ENCODE assay signal across 12 cellular contexts in genomic region chr1:93219443-93219842, GRCh38. TPM values are rescaled to one million over a fixed set of nuclear protein-coding genes. Genes with fewer than 3 reads are reported as not detected.
DNase-seq lines count a peak whose midpoint lies in the region; ATAC-seq and TF ChIP-seq lines count a peak whose summit lies in the region.
"Had no signal": no experiment of that assay in that cellular context is flagged by ENCODE, and none has a peak within 500 bp of the region (broad histone marks: within the 10 kb centered on the region; RNA-seq: fewer than 3 reads in every experiment).

No MANE protein-coding gene starts in this region.

- no peak overlapping the region for H3K4me2 ChIP-seq in mammary epithelial cell (ENCODE audit: insufficient read depth, low read depth, low read length)

- intact Hi-C loops in mammary epithelial cell (cut with micrococcal nuclease) (no loop called here), breast epithelium (cut with DNase I; ENCODE audit: low total_unique reads) (no loop called here)

- no peaks in the 10 kb centered on the region for H3K4me1 ChIP-seq in mammary epithelial cell (ENCODE audit: insufficient read depth, low read length)
- H3K4me1 ChIP-seq in breast epithelium: no peaks in the 10 kb centered on the region

- no peaks in the 10 kb centered on the region for H3K79me2 ChIP-seq in mammary epithelial cell (ENCODE audit: insufficient read depth, low read length)

- H3K4me1 Mint-ChIP-seq in activated naive CD8-positive, alpha-beta T cell treated with anti-CD3 and anti-CD28 coated beads, Interleukin-2, amount 10 ng/mL, durations not matched to agents 7 days and 5 days: peaks cover 16% of the 10 kb centered on the region
- peaks cover 20% of the 10 kb centered on the region for H3K4me1 Mint-ChIP-seq in stimulated activated naive CD8-positive, alpha-beta T cell treated with anti-CD3 and anti-CD28 coated beads, Interleukin-15, amount 100 ng/mL, for 72 hours

- no peak overlapping the region for H3K9ac ChIP-seq in mammary epithelial cell (ENCODE audit: insufficient read depth, low read length)

- no peak for TF ChIP-seq POLR2A in breast epithelium (IDR thresholded peaks at IDR 0.05)

- H3K4me3 Mint-ChIP-seq in activated naive CD8-positive, alpha-beta T cell treated with anti-CD3 and anti-CD28 coated beads, Interleukin-2, amount 10 ng/mL, durations not matched to agents 7 days and 5 days: peak overlapping the region; percentile 47
- H3K4me3 Mint-ChIP-seq in stimulated activated naive CD8-positive, alpha-beta T cell treated with anti-CD3 and anti-CD28 coated beads, Interleukin-15, amount 100 ng/mL, for 72 hours: peak overlapping the region; percentile 27 to 70

- H3K27ac ChIP-seq in mammary epithelial cell (ENCODE audit: insufficient read depth, low read depth, low read length) (no peak overlapping the region), breast epithelium (no peak overlapping the region)

- POLR2A ChIA-PET in activated naive CD8-positive, alpha-beta T cell treated with anti-CD3 and anti-CD28 coated beads, Interleukin-2, amount 10 ng/mL, durations not matched to agents 7 days and 5 days (lab: Charles Lee): interaction anchor here (0.8 to 0.9 kb wide), 2 partner anchors 19 to 37 kb away, joined by 3 read pairs; no protein-coding TSS in a partner anchor

- peaks cover 4% of the 10 kb centered on the region for H3K9me3 Mint-ChIP-seq in activated naive CD8-positive, alpha-beta T cell treated with anti-CD3 and anti-CD28 coated beads, Interleukin-2, amount 10 ng/mL, durations not matched to agents 7 days and 5 days
- H3K9me3 Mint-ChIP-seq in stimulated activated naive CD8-positive, alpha-beta T cell treated with anti-CD3 and anti-CD28 coated beads, Interleukin-15, amount 100 ng/mL, for 72 hours: no peaks in the 10 kb centered on the region

- no TSS peak for BruUV-seq in mammary epithelial cell (replicated peaks; lab: Mats Ljungman, UMichigan)

- no peaks in the 10 kb centered on the region for H4K20me1 ChIP-seq in mammary epithelial cell (ENCODE audit: insufficient read depth, low read length)

- no peaks in the 10 kb centered on the region for H3K27me3 Mint-ChIP-seq in activated naive CD8-positive, alpha-beta T cell treated with anti-CD3 and anti-CD28 coated beads, Interleukin-2, amount 10 ng/mL, durations not matched to agents 7 days and 5 days
- H3K27me3 Mint-ChIP-seq in stimulated activated naive CD8-positive, alpha-beta T cell treated with anti-CD3 and anti-CD28 coated beads, Interleukin-15, amount 100 ng/mL, for 72 hours: no peaks in the 10 kb centered on the region
- H3K27me3 Mint-ChIP-seq: progenitor cell of endocrine pancreas had no signal

- CTCF ChIA-PET in mammary epithelial cell (lab: Charles Lee; ENCODE audit: low non-redundant PET): no interaction called here

- DNase-seq in mammary epithelial cell: peak; percentile 14
- DNase-seq in breast epithelium (ENCODE audit: low spot score in 2 of 2): no peak
- peak; percentile 51 for DNase-seq in M059J (ENCODE audit: low read depth)
- no peak for DNase-seq in activated naive CD8-positive, alpha-beta T cell treated with anti-CD3 and anti-CD28 coated beads, Interleukin-2, amount 10 ng/mL, durations not matched to agents 7 days and 5 days
- peak; percentile 9 to 26 for DNase-seq in stimulated activated naive CD8-positive, alpha-beta T cell treated with anti-CD3 and anti-CD28 coated beads, Interleukin-15, amount 100 ng/mL, for 72 hours
- DNase-seq in NOMO-1 treated with DMSO at 0.1 percent for 48 hours (lab: John Stamatoyannopoulos, UW; ENCODE audit: unreplicated experiment): no peak
- DNase-seq in NCI-H2227 treated with DMSO at 0.1 percent for 48 hours (lab: John Stamatoyannopoulos, UW): no peak
- no peak for DNase-seq in GM03348 (ENCODE audit: low spot score)
- DNase-seq: head of caudate nucleus, IMR-90 had no signal

- peaks cover 19% of the 10 kb centered on the region for H3K36me3 ChIP-seq in mammary epithelial cell (ENCODE audit: insufficient read depth, low read length)
- no peaks in the 10 kb centered on the region for H3K36me3 ChIP-seq in breast epithelium

- H3K9me3 ChIP-seq in mammary epithelial cell (replicated peaks; ENCODE audit: insufficient read depth, low read length): no peaks in the 10 kb centered on the region
- H3K9me3 ChIP-seq in breast epithelium: no peaks in the 10 kb centered on the region

- H3K4me3 ChIP-seq in mammary epithelial cell (replicated peaks in 1 of 3; ENCODE audit: insufficient read depth in 1 of 3, low read depth in 2 of 3, low read length in 3 of 3): no peak overlapping the region
- H3K4me3 ChIP-seq in breast epithelium: no peak overlapping the region

- peaks cover 53% of the 10 kb centered on the region for H3K36me3 Mint-ChIP-seq in activated naive CD8-positive, alpha-beta T cell treated with anti-CD3 and anti-CD28 coated beads, Interleukin-2, amount 10 ng/mL, durations not matched to agents 7 days and 5 days

- TF ChIP-seq CTCF in mammary epithelial cell (conservative IDR thresholded peaks at IDR 0.05 in 1 of 2, IDR thresholded peaks at IDR 0.05 in 1 of 2; ENCODE audit: extremely low read depth in 1 of 2, insufficient read depth in 1 of 2, low read depth in 1 of 2, low read length in 2 of 2): no peak
- no peak for TF ChIP-seq CTCF in breast epithelium (IDR thresholded peaks at IDR 0.05)

- peak overlapping the region; percentile 72 for H3K27ac Mint-ChIP-seq in activated naive CD8-positive, alpha-beta T cell treated with anti-CD3 and anti-CD28 coated beads, Interleukin-2, amount 10 ng/mL, durations not matched to agents 7 days and 5 days
- H3K27ac Mint-ChIP-seq in stimulated activated naive CD8-positive, alpha-beta T cell treated with anti-CD3 and anti-CD28 coated beads, Interleukin-15, amount 100 ng/mL, for 72 hours: peak overlapping the region; percentile 54 to 88
- H3K27ac Mint-ChIP-seq: progenitor cell of endocrine pancreas had no signal

- H3K27me3 ChIP-seq in mammary epithelial cell (ENCODE audit: insufficient read depth, low read length) (no peaks in the 10 kb centered on the region), breast epithelium (no peaks in the 10 kb centered on the region)

- in situ Hi-C loops in mammary epithelial cell (cut with MboI; ENCODE audit: low sequenced_read_pairs in 2 of 2): no loop called here

- ATAC-seq in activated naive CD8-positive, alpha-beta T cell treated with anti-CD3 and anti-CD28 coated beads, Interleukin-2, amount 10 ng/mL, durations not matched to agents 7 days and 5 days (ENCODE audit: low read depth): peak; percentile 78
- peak; percentile 85 for ATAC-seq in stimulated activated naive CD8-positive, alpha-beta T cell treated with anti-CD3 and anti-CD28 coated beads, Interleukin-15, amount 100 ng/mL, for 72 hours
- ATAC-seq: Right ventricle myocardium inferior had no signal

- WGBS in mammary epithelial cell (ENCODE audit: low coverage, missing lambda C conversion rate): 83% methylated on average over 6 of the region's 6 CpGs

- H2AFZ ChIP-seq in mammary epithelial cell (ENCODE audit: low read depth, low read length): no peak overlapping the region

- dilution Hi-C loops in mammary epithelial cell (cut with HindIII; ENCODE audit: low sequenced_read_pairs): no loop called here

RNA-seq across cellular contexts. Expression of gene CCDC18, which starts 38.9 kb away (rescaled TPM):
- total RNA-seq in mammary epithelial cell (10 to 100 TPM in 1 of 2 donors, 1 to 10 TPM in 1; 4.2 to 16.5 TPM), breast epithelium (10 to 100 TPM in 1 of 3 donors, 1 to 10 TPM in 2; 4.1 to 10.5 (median 9.4) TPM)
- 6.9 TPM for polyA plus RNA-seq in mammary epithelial cell
- 24.2 TPM for polyA minus RNA-seq in mammary epithelial cell
- total RNA-seq in M059J (2014; rRNA removed; shearing (Covaris generic)): 9.0 and 14.2 TPM in 2 replicates
- total RNA-seq in activated naive CD8-positive, alpha-beta T cell treated with anti-CD3 and anti-CD28 coated beads, Interleukin-2, amount 10 ng/mL, durations not matched to agents 7 days and 5 days: 10 to 100 TPM; 25.2 to 29.2 TPM

RNA-seq across cellular contexts. Expression of gene TMED5, which starts 39.2 kb away (rescaled TPM):
- total RNA-seq in mammary epithelial cell: 10 to 100 TPM; 50.5 to 61.5 TPM
- 31.7 TPM for polyA plus RNA-seq in mammary epithelial cell
- polyA minus RNA-seq in mammary epithelial cell: 20.5 TPM
- 10 to 100 TPM; 89.1 to 98.3 (median 97.0) TPM for total RNA-seq in breast epithelium
- 95.3 and 113 TPM in 2 replicates for total RNA-seq in M059J (2014; rRNA removed; shearing (Covaris generic))
- total RNA-seq in activated naive CD8-positive, alpha-beta T cell treated with anti-CD3 and anti-CD28 coated beads, Interleukin-2, amount 10 ng/mL, durations not matched to agents 7 days and 5 days: 10 to 100 TPM; 48.2 to 52.3 TPM

Comparison
In these comparisons a context has a peak if more than half of its experiments do, and no peak if none do; other contexts are left out.
1. DNase-seq: peak in mammary epithelial cell (single experiment), M059J (single experiment) and stimulated activated naive CD8-positive, alpha-beta T cell treated with anti-CD3 and anti-CD28 coated beads, Interleukin-15, amount 100 ng/mL, for 72 hours (2 of 2); none in breast epithelium (0 of 2), activated naive CD8-positive, alpha-beta T cell treated with anti-CD3 and anti-CD28 coated beads, Interleukin-2, amount 10 ng/mL, durations not matched to agents 7 days and 5 days (single experiment), NOMO-1 treated with DMSO at 0.1 percent for 48 hours (single experiment), NCI-H2227 treated with DMSO at 0.1 percent for 48 hours (single experiment) and GM03348 (single experiment).